In genomic region chr7:147412782-147413186, GRCh38 we compare ENCODE assay signal across 15 cellular contexts.
DNase-seq lines count a peak whose midpoint lies in the region; ATAC-seq, FAIRE-seq and TF ChIP-seq lines count a peak whose summit lies in the region.
"Had no signal": no experiment of that assay in that cellular context is flagged by ENCODE, and none has a peak within 500 bp of the region (broad histone marks: within the 10 kb centered on the region; RNA-seq: fewer than 3 reads in every experiment).

No MANE protein-coding gene starts in this region.

- BruUV-seq in IMR-90 (replicated peaks; lab: Mats Ljungman, UMichigan): no TSS peak

- in situ Hi-C loops in IMR-90 (cut with MboI; ENCODE audit: low sequenced_read_pairs): no loop called here

- dilution Hi-C loops in IMR-90 (cut with HindIII; ENCODE audit: low sequenced_read_pairs, unreplicated experiment): no loop called here

- peak overlapping the region; percentile 96; the same call in 1 of the 2 replicates for H2BK20ac ChIP-seq in IMR-90 (ENCODE audit: low read depth, low read length)

- CTCF ChIA-PET in AG04450 (lab: Charles Lee): interaction anchor here (1.4 kb wide), 1 partner anchor 19 kb away, joined by 6 read pairs; no protein-coding TSS in a partner anchor
- CTCF ChIA-PET in IMR-90 (lab: Yijun Ruan, JAX): no interaction called here
- CTCF ChIA-PET in WTC11 (lab: Charles Lee): no interaction called here

- H3K27ac ChIP-seq in AG04450 (ENCODE audit: low read depth, low read length) (no peak overlapping the region), IMR-90 (ENCODE audit: insufficient read depth, low read length) (peak overlapping the region; percentile 92; the same call in 1 of the 2 replicates), lung (ENCODE audit: low read depth in 1 of 2, low read length in 1 of 2) (no peak overlapping the region)
- H3K27ac ChIP-seq: ascending aorta, BLaER1 had no signal

- peak overlapping the region in 1 of 2 experiments; percentile 87; a peak in 3 of 4 replicates for H4K8ac ChIP-seq in IMR-90 (ENCODE audit: low read depth in 2 of 2, low read length in 2 of 2)

- H3K4me3 Mint-ChIP-seq in activated CD4-positive, alpha-beta T cell treated with anti-CD3 and anti-CD28 coated beads, Interleukin-2, amount 10 ng/mL, durations not matched to agents 24 days and 14 days: no peak overlapping the region
- no peak overlapping the region for H3K4me3 Mint-ChIP-seq in WTC11
- H3K4me3 Mint-ChIP-seq: activated T-cell treated with anti-CD3 and anti-CD28 coated beads, Interleukin-2, amount 50 U/mL, for 24 hours; natural killer cell treated with Interleukin-12 subunit alpha and Interleukin-12 subunit beta and Interleukin-15 and Interleukin-18, amount 100 ng/mL, for 72 hours had no signal

- no peak overlapping the region for H3K27ac Mint-ChIP-seq in activated CD4-positive, alpha-beta T cell treated with anti-CD3 and anti-CD28 coated beads, Interleukin-2, amount 10 ng/mL, durations not matched to agents 24 days and 14 days
- no peak overlapping the region for H3K27ac Mint-ChIP-seq in WTC11
- H3K27ac Mint-ChIP-seq: activated T-cell treated with anti-CD3 and anti-CD28 coated beads, Interleukin-2, amount 50 U/mL, for 24 hours; natural killer cell treated with Interleukin-12 subunit alpha and Interleukin-12 subunit beta and Interleukin-15 and Interleukin-18, amount 100 ng/mL, for 72 hours had no signal

- H3K18ac ChIP-seq in IMR-90 (ENCODE audit: low read depth, low read length): peak overlapping the region; percentile 96; the same call in 1 of the 2 replicates

- POLR2A ChIA-PET in AG04450 (lab: Yijun Ruan, JAX) (interaction anchor here (0.6 kb wide), 1 partner anchor 12 kb away, joined by 3 read pairs; no protein-coding TSS in a partner anchor), IMR-90 (lab: Charles Lee; ENCODE audit: unreplicated experiment) (no interaction called here), WTC11 (lab: Charles Lee) (no interaction called here)

- H3K27me3 ChIP-seq in AG04450 (ENCODE audit: control insufficient read depth, insufficient read depth, low read length) (no peaks in the 10 kb centered on the region), IMR-90 (ENCODE audit: control insufficient read depth, insufficient read depth, low read length) (no peaks in the 10 kb centered on the region), bronchial epithelial cell (ENCODE audit: control insufficient read depth, insufficient read depth, low read length) (no peaks in the 10 kb centered on the region), lung (ENCODE audit: control insufficient read depth, insufficient read depth) (no peaks in the 10 kb centered on the region)
- H3K27me3 ChIP-seq: ascending aorta, BLaER1 had no signal

- H4K91ac ChIP-seq in IMR-90 (ENCODE audit: insufficient read depth, low read depth, low read length): peak overlapping the region; percentile 80; the same call in 1 of the 2 replicates

- H4K20me1 ChIP-seq in IMR-90 (ENCODE audit: insufficient read depth, low read length): no peaks in the 10 kb centered on the region
- H4K20me1 ChIP-seq: BLaER1 had no signal

- no peaks in the 10 kb centered on the region for H3K79me1 ChIP-seq in IMR-90 (ENCODE audit: low read depth in 1 of 2, low read length in 2 of 2)

- peak overlapping the region; percentile 99 for H2BK120ac ChIP-seq in IMR-90 (ENCODE audit: low read depth, low read length)

- H3K9me3 Mint-ChIP-seq in activated CD4-positive, alpha-beta T cell treated with anti-CD3 and anti-CD28 coated beads, Interleukin-2, amount 10 ng/mL, durations not matched to agents 24 days and 14 days: peaks cover 11% of the 10 kb centered on the region
- H3K9me3 Mint-ChIP-seq in WTC11: peaks cover 28% of the 10 kb centered on the region

- H3K9me3 ChIP-seq in AG04450 (ENCODE audit: control insufficient read depth, insufficient read depth, low read length) (no peaks in the 10 kb centered on the region), IMR-90 (ENCODE audit: control insufficient read depth, insufficient read depth, low read length) (no peaks in the 10 kb centered on the region), lung (ENCODE audit: control insufficient read depth in 2 of 2, insufficient read depth in 1 of 2, low read length in 1 of 2) (no peaks in the 10 kb centered on the region)
- H3K9me3 ChIP-seq: ascending aorta, BLaER1 had no signal

- no peak overlapping the region for H2BK15ac ChIP-seq in IMR-90 (ENCODE audit: low read depth, low read length)

- DNase-seq in AG04450 (ENCODE audit: low read depth, low spot score) (peak; percentile 77), IMR-90 (peak; percentile 91), bronchial epithelial cell (ENCODE audit: low read depth) (peak; percentile 29), lung (ENCODE audit: low spot score) (no peak), SK-N-DZ (ENCODE audit: low spot score) (no peak), putamen (ENCODE audit: low spot score) (no peak), WTC11 (ENCODE audit: low spot score) (no peak)
- no peak for DNase-seq in activated CD4-positive, alpha-beta T cell treated with anti-CD3 and anti-CD28 coated beads, Interleukin-2, amount 10 ng/mL, durations not matched to agents 24 days and 14 days
- DNase-seq: activated T-cell treated with anti-CD3 and anti-CD28 coated beads, Interleukin-2, amount 50 U/mL, for 24 hours; NCI-H1417; NCI-H524; SHP77 had no signal

- H3K4me1 Mint-ChIP-seq in activated CD4-positive, alpha-beta T cell treated with anti-CD3 and anti-CD28 coated beads, Interleukin-2, amount 10 ng/mL, durations not matched to agents 24 days and 14 days: no peaks in the 10 kb centered on the region
- no peaks in the 10 kb centered on the region for H3K4me1 Mint-ChIP-seq in WTC11

- no peak overlapping the region for H3K4me3 ChIP-seq in AG04450 (ENCODE audit: low read depth, low read length)
- H3K4me3 ChIP-seq in IMR-90 (ENCODE audit: insufficient read depth, low read depth, low read length): no peak overlapping the region
- no peak overlapping the region for H3K4me3 ChIP-seq in bronchial epithelial cell (ENCODE audit: low read depth, low read length)
- H3K4me3 ChIP-seq in lung: no peak overlapping the region
- H3K4me3 ChIP-seq: ascending aorta, BLaER1 had no signal

- H3K36me3 ChIP-seq in IMR-90 (ENCODE audit: control insufficient read depth, insufficient read depth, low read length) (no peaks in the 10 kb centered on the region), bronchial epithelial cell (ENCODE audit: control insufficient read depth, insufficient read depth, low read length) (no peaks in the 10 kb centered on the region), lung (ENCODE audit: control insufficient read depth in 2 of 2, insufficient read depth in 2 of 2, low read length in 2 of 2) (no peaks in the 10 kb centered on the region)
- H3K36me3 ChIP-seq: ascending aorta, BLaER1 had no signal

- no peak overlapping the region; the same call in 1 of the 2 replicates for H3K23ac ChIP-seq in IMR-90 (ENCODE audit: low read depth, low read length)

- H3K4me1 ChIP-seq in IMR-90 (ENCODE audit: control insufficient read depth, insufficient read depth, low read length) (peaks cover 21% of the 10 kb centered on the region), lung (ENCODE audit: control insufficient read depth in 2 of 2, insufficient read depth in 2 of 2, low read length in 2 of 2) (peaks cover 0 to 1% of the 10 kb centered on the region in 2 donors)
- H3K4me1 ChIP-seq: ascending aorta, BLaER1 had no signal

- intact Hi-C loops in IMR-90 (cut with micrococcal nuclease): loop anchor here (10.0 kb wide), 1 partner anchor 1138 kb away; no protein-coding TSS in a partner anchor
- intact Hi-C loops in activated CD4-positive, alpha-beta T cell treated with anti-CD3 and anti-CD28 coated beads, Interleukin-2, amount 10 ng/mL, durations not matched to agents 24 days and 14 days (cut with micrococcal nuclease): no loop called here

- H3K9me1 ChIP-seq in IMR-90 (ENCODE audit: insufficient read depth, low read length): peaks cover 9% of the 10 kb centered on the region

- no peak overlapping the region for H2AK5ac ChIP-seq in IMR-90 (ENCODE audit: low read depth, low read length)

- peak overlapping the region; percentile 78; the same call in 1 of the 2 replicates for H3K4me2 ChIP-seq in IMR-90 (ENCODE audit: low read depth, low read length)
- H3K4me2 ChIP-seq: BLaER1 had no signal

- H4K5ac ChIP-seq in IMR-90 (ENCODE audit: low read depth, low read length): no peak overlapping the region

- no peak overlapping the region for H3K9ac ChIP-seq in IMR-90 (ENCODE audit: low read depth, low read length)
- H3K9ac ChIP-seq: BLaER1 had no signal

- no peaks in the 10 kb centered on the region for H3K36me3 Mint-ChIP-seq in activated CD4-positive, alpha-beta T cell treated with anti-CD3 and anti-CD28 coated beads, Interleukin-2, amount 10 ng/mL, durations not matched to agents 24 days and 14 days (ENCODE audit: low read depth)
- H3K36me3 Mint-ChIP-seq in WTC11: 0 out of 2 replicates have a peak, but pooled peaks cover 3% of the 10 kb centered on the region

- no peak for TF ChIP-seq CTCF in AG04450 (IDR thresholded peaks at IDR 0.05; ENCODE audit: low read depth, low read length)
- TF ChIP-seq CTCF in IMR-90 (conservative IDR thresholded peaks at IDR 0.05; ENCODE audit: low read depth, low read length): no peak
- no peak for TF ChIP-seq CTCF in bronchial epithelial cell (IDR thresholded peaks at IDR 0.05; ENCODE audit: insufficient read depth, low read length, severe bottlenecking)
- no peak for TF ChIP-seq CTCF in lung (IDR thresholded peaks at IDR 0.05; ENCODE audit: control extremely low read depth, extremely low read depth)
- TF ChIP-seq CTCF in WTC11 (IDR thresholded peaks at IDR 0.05): no peak

- peak overlapping the region; percentile 89 for H2BK5ac ChIP-seq in IMR-90 (ENCODE audit: low read depth, low read length, poor library complexity, severe bottlenecking)

- no peaks in the 10 kb centered on the region for H3K27me3 Mint-ChIP-seq in activated CD4-positive, alpha-beta T cell treated with anti-CD3 and anti-CD28 coated beads, Interleukin-2, amount 10 ng/mL, durations not matched to agents 24 days and 14 days
- H3K27me3 Mint-ChIP-seq in WTC11 (ENCODE audit: low read depth): no peaks in the 10 kb centered on the region; the same call in 1 of the 2 replicates
- H3K27me3 Mint-ChIP-seq: activated T-cell treated with anti-CD3 and anti-CD28 coated beads, Interleukin-2, amount 50 U/mL, for 24 hours; natural killer cell treated with Interleukin-12 subunit alpha and Interleukin-12 subunit beta and Interleukin-15 and Interleukin-18, amount 100 ng/mL, for 72 hours had no signal

- peak overlapping the region; percentile 93; the same call in 1 of the 2 replicates for H3K56ac ChIP-seq in IMR-90 (ENCODE audit: extremely low read depth, insufficient read depth, low read length)

- FAIRE-seq in bronchial epithelial cell (lab: Jason Lieb, UNC): no peak

- H3K4ac ChIP-seq in IMR-90 (ENCODE audit: low read depth, low read length): peak overlapping the region; percentile 91; the same call in 1 of the 2 replicates

- ATAC-seq in IMR-90 (ENCODE audit: low read depth): peak; percentile 90
- peak; percentile 38 for ATAC-seq in lung (ENCODE audit: insufficient read depth, low FRiP score)
- ATAC-seq in WTC11: no peak
- ATAC-seq: natural killer cell treated with Interleukin-12 subunit alpha and Interleukin-12 subunit beta and Interleukin-15 and Interleukin-18, amount 100 ng/mL, for 72 hours had no signal

- no CpG with 5 or more reads among the region's 3 CpGs for WGBS in IMR-90 (ENCODE audit: extremely low coverage in 2 of 2, insufficient read length in 1 of 2), 2 experiments
- WGBS in lung, 2 donors: 45 to 71% methylated on average over 3 of the region's 3 CpGs

- H2AK9ac ChIP-seq in IMR-90 (replicated peaks; ENCODE audit: low read depth, low read length, poor library complexity): no peak overlapping the region

- no peak overlapping the region for H2AFZ ChIP-seq in IMR-90 (replicated peaks; ENCODE audit: low read length, poor library complexity)

- TF ChIP-seq POLR2A in IMR-90 (IDR thresholded peaks at IDR 0.05; ENCODE audit: low read depth, low read length): no peak

- H3K14ac ChIP-seq in IMR-90 (replicated peaks; ENCODE audit: low read depth, low read length): peak overlapping the region; percentile 71

- TF ChIP-seq RAD21 in IMR-90 (IDR thresholded peaks at IDR 0.05; ENCODE audit: low read length): no peak

Comparison
In these comparisons a context has a peak if more than half of its experiments do, and no peak if none do; other contexts are left out.
1. DNase-seq: peak in AG04450 (single experiment), IMR-90 (single experiment) and bronchial epithelial cell (single experiment); none in lung (single experiment), SK-N-DZ (single experiment), activated CD4-positive, alpha-beta T cell treated with anti-CD3 and anti-CD28 coated beads, Interleukin-2, amount 10 ng/mL, durations not matched to agents 24 days and 14 days (single experiment), putamen (single experiment) and WTC11 (single experiment).